In the genomic region with DNA sequence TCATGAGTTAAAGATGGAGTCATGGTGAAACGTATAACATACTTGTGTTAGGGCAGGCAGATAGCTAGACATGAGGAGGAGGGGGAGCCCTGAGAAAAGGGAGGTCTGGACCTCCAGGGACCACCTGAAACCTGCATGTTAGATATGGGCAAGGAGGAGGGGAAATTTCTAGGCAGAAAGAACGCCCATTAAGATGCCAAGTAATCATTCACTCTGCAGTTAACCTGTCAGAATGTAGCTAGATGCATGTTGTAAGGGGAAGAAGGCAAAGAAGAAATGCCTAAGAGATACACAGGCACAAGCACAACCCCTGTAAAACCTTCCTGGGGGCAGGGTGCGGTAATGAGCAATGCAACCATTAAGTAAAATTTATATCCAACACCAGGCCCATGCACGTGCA, we compare ENCODE assay signal across 1 cellular context.
TF ChIP-seq lines count a peak whose summit lies in the region.

No MANE protein-coding gene starts in this region.

TF ChIP-seq in K562, 482 proteins besides CTCF, POLR2A, EP300 and RAD21 (continued from another document):
- no peak for TF ChIP-seq CREM (IDR thresholded peaks at IDR 0.05; ENCODE audit: low read depth)
- TF ChIP-seq HNRNPUL1 (IDR thresholded peaks at IDR 0.05; ENCODE audit: low read length) = no peak
- TF ChIP-seq CREB3L1 (IDR thresholded peaks at IDR 0.05; ENCODE audit: borderline replicate concordance, low read depth) = no peak
- no peak for TF ChIP-seq BRD9 (IDR thresholded peaks at IDR 0.05; ENCODE audit: low read depth, partially characterized antibody)
- no peak for TF ChIP-seq NR0B1 (IDR thresholded peaks at IDR 0.05; ENCODE audit: partially characterized antibody)
